ENCODE assay signal across 10 cellular contexts in genomic region chr12:50537538-50537919, GRCh38. TPM values are rescaled to one million over a fixed set of nuclear protein-coding genes. Genes with fewer than 3 reads are reported as not detected.
DNase-seq lines count a peak whose midpoint lies in the region; ATAC-seq and TF ChIP-seq lines count a peak whose summit lies in the region.
"Had no signal": no experiment of that assay in that cellular context is flagged by ENCODE, and none has a peak within 500 bp of the region (broad histone marks: within the 10 kb centered on the region; RNA-seq: fewer than 3 reads in every experiment).

No MANE protein-coding gene starts in this region.

- 18% methylated on average over 1 of the region's 1 CpG for WGBS in mammary epithelial cell (ENCODE audit: low coverage, missing lambda C conversion rate)

- H3K9me3 ChIP-seq in mammary epithelial cell (replicated peaks; ENCODE audit: insufficient read depth, low read length), result no peaks in the 10 kb centered on the region
- H3K9me3 ChIP-seq: BLaER1 had no signal

- H3K27ac Mint-ChIP-seq in progenitor cell of endocrine pancreas, result peak overlapping the region; percentile 26

- CTCF ChIA-PET in mammary epithelial cell (lab: Charles Lee; ENCODE audit: low non-redundant PET), result interaction anchor here (0.6 kb wide), 2 partner anchors 13 to 29 kb away, joined by 3 to 8 read pairs; no protein-coding TSS in a partner anchor

- dilution Hi-C loops in mammary epithelial cell (cut with HindIII; ENCODE audit: low sequenced_read_pairs), result loop anchor here (5.0 kb wide), 2 partner anchors 50 to 85 kb away; no protein-coding TSS in a partner anchor

- H3K4me3 Mint-ChIP-seq in progenitor cell of endocrine pancreas (ENCODE audit: low read depth), result no peak overlapping the region

- no peaks in the 10 kb centered on the region for H3K27me3 Mint-ChIP-seq in progenitor cell of endocrine pancreas

- H4K20me1 ChIP-seq in mammary epithelial cell (ENCODE audit: insufficient read depth, low read length), result no peaks in the 10 kb centered on the region

- no TSS peak for BruUV-seq in mammary epithelial cell (replicated peaks; lab: Mats Ljungman, UMichigan)

- H3K4me2 ChIP-seq in mammary epithelial cell (ENCODE audit: insufficient read depth, low read depth, low read length), result peak overlapping the region; percentile 74
- H3K4me2 ChIP-seq: BLaER1 had no signal

- H3K4me1 ChIP-seq in mammary epithelial cell (ENCODE audit: insufficient read depth, low read length), result peaks cover 53% of the 10 kb centered on the region

- H3K9me3 Mint-ChIP-seq in progenitor cell of endocrine pancreas (ENCODE audit: low read depth), result no peaks in the 10 kb centered on the region

- no peak for ATAC-seq in HG02970 (IDR thresholded peaks at IDR 0.05; ENCODE audit: low FRiP score, unreplicated experiment)

- H3K36me3 ChIP-seq in mammary epithelial cell (ENCODE audit: insufficient read depth, low read length), result no peaks in the 10 kb centered on the region

- peak; percentile 58 for DNase-seq in NCI-H748 (lab: John Stamatoyannopoulos, UW; ENCODE audit: unreplicated experiment)
- DNase-seq in NCI-H748 treated with DMSO at 0.1 percent for 48 hours (lab: John Stamatoyannopoulos, UW), result no peak
- DNase-seq in NCI-H226, result peak; percentile 88
- peak; percentile 92 for DNase-seq in mammary epithelial cell
- DNase-seq in progenitor cell of endocrine pancreas (ENCODE audit: low spot score, unreplicated experiment), result no peak
- DNase-seq in cortex of kidney (lab: John Stamatoyannopoulos, UW), result no peak
- no peak for DNase-seq in NCI-H82 treated with DMSO at 0.1 percent for 48 hours (lab: John Stamatoyannopoulos, UW; ENCODE audit: unreplicated experiment)
- DNase-seq: foreskin melanocyte had no signal

- H3K79me2 ChIP-seq in mammary epithelial cell (ENCODE audit: insufficient read depth, low read length), result peaks cover 64% of the 10 kb centered on the region

- no peak for TF ChIP-seq CTCF in mammary epithelial cell (conservative IDR thresholded peaks at IDR 0.05 in 1 of 2, IDR thresholded peaks at IDR 0.05 in 1 of 2; ENCODE audit: extremely low read depth in 1 of 2, insufficient read depth in 1 of 2, low read depth in 1 of 2, low read length in 2 of 2)
- no peak for TF ChIP-seq CTCF in progenitor cell of endocrine pancreas (IDR thresholded peaks at IDR 0.05; ENCODE audit: unreplicated experiment)

- H3K4me1 Mint-ChIP-seq in progenitor cell of endocrine pancreas (ENCODE audit: low read depth), result peaks cover 13% of the 10 kb centered on the region

- in situ Hi-C loops in mammary epithelial cell (cut with MboI; ENCODE audit: low sequenced_read_pairs in 2 of 2), result no loop called here

- H3K4me3 ChIP-seq in mammary epithelial cell (replicated peaks in 1 of 3; ENCODE audit: insufficient read depth in 1 of 3, low read depth in 2 of 3, low read length in 3 of 3), result peak overlapping the region in 2 of 3 experiments; percentile 14 to 17
- H3K4me3 ChIP-seq: BLaER1 had no signal

- H3K27me3 ChIP-seq in mammary epithelial cell (ENCODE audit: insufficient read depth, low read length), result no peaks in the 10 kb centered on the region
- H3K27me3 ChIP-seq: BLaER1 had no signal

- intact Hi-C loops in mammary epithelial cell (cut with micrococcal nuclease), result loop anchor here (1.0 kb wide), 1 partner anchor 32 kb away; no protein-coding TSS in a partner anchor

- H3K36me3 Mint-ChIP-seq in progenitor cell of endocrine pancreas (ENCODE audit: insufficient read depth), result no peaks in the 10 kb centered on the region

- H2AFZ ChIP-seq in mammary epithelial cell (ENCODE audit: low read depth, low read length), result no peak overlapping the region

- peak overlapping the region; percentile 93 for H3K27ac ChIP-seq in mammary epithelial cell (ENCODE audit: insufficient read depth, low read depth, low read length)
- H3K27ac ChIP-seq: BLaER1 had no signal

- H3K9ac ChIP-seq in mammary epithelial cell (ENCODE audit: insufficient read depth, low read length), result peak overlapping the region; percentile 60
- H3K9ac ChIP-seq: BLaER1 had no signal

RNA-seq across cellular contexts. Expression of gene DIP2B, which starts 32.7 kb away (rescaled TPM):
- total RNA-seq in mammary epithelial cell, result 10 to 100 TPM; 34.8 to 98.0 TPM
- polyA plus RNA-seq in mammary epithelial cell, result 17.1 TPM
- 82.0 TPM for polyA minus RNA-seq in mammary epithelial cell
- total RNA-seq in progenitor cell of endocrine pancreas, result 29.7 and 30.2 TPM in 2 replicates

Comparison
In these comparisons a context has a peak if more than half of its experiments do, and no peak if none do; other contexts are left out.
1. DNase-seq: peak in NCI-H748 (single experiment), NCI-H226 (single experiment) and mammary epithelial cell (single experiment); none in NCI-H748 treated with DMSO at 0.1 percent for 48 hours (single experiment), progenitor cell of endocrine pancreas (single experiment), cortex of kidney (single experiment) and NCI-H82 treated with DMSO at 0.1 percent for 48 hours (single experiment).